In the genomic region with DNA sequence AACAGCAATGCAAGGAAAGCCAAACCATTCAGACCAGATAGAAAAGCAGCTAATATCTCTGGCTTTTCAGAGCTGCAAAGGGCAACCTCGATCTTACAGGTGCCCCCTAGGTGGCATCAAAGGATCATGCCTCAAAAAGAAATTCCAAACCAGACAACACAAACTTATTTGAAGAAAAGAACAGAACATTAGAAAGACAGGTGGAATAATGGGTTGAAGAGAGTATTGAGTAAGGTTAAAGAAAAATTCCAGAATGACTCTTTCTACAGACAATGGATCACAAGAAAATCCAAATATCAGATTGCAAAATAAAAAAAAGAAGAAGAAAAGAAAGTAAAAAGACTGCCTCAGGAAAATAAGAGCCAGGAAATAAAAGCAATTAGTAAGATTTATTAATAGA, we compare ENCODE assay signal across 8 cellular contexts.
A peak's percentile ranks its signal among the peaks of the same experiment; 100 is the strongest.
DNase-seq lines count a peak whose midpoint lies in the region; ATAC-seq and TF ChIP-seq lines count a peak whose summit lies in the region.

No MANE protein-coding gene starts in this region.

- no peak overlapping the region for H3K9ac ChIP-seq in DND-41 (ENCODE audit: low read depth, low read length)

- H4K20me1 ChIP-seq in DND-41 (ENCODE audit: insufficient read depth, low read length) = peaks cover 11% of the 10 kb centered on the region; the same call in 1 of the 2 replicates

- peak; percentile 58 for TF ChIP-seq CTCF in DND-41 (IDR thresholded peaks at IDR 0.05; ENCODE audit: borderline replicate concordance, extremely low read depth, low read length, poor library complexity, severe bottlenecking)
- TF ChIP-seq CTCF in brain microvascular endothelial cell (IDR thresholded peaks at IDR 0.05; ENCODE audit: low read depth, low read length, missing control alignments) = peak; percentile 25

- H3K9me3 Mint-ChIP-seq in memory B cell = no peaks in the 10 kb centered on the region

- ATAC-seq in DND-41 (ENCODE audit: insufficient read depth, low read depth) = no peak
- ATAC-seq in memory B cell (ENCODE audit: low read depth) = peak; percentile 56
- no peak for ATAC-seq in GM19463 (IDR thresholded peaks at IDR 0.05; ENCODE audit: unreplicated experiment)
- ATAC-seq in GM21825 (IDR thresholded peaks at IDR 0.05; ENCODE audit: unreplicated experiment) = no peak
- no peak for ATAC-seq in GM18498 (IDR thresholded peaks at IDR 0.05; ENCODE audit: unreplicated experiment)

- peaks cover 9% of the 10 kb centered on the region; the same call in 1 of the 2 replicates for H3K36me3 ChIP-seq in DND-41 (ENCODE audit: insufficient read depth, low read length)
- no peaks in the 10 kb centered on the region for H3K36me3 ChIP-seq in brain microvascular endothelial cell (replicated peaks)

- in situ Hi-C loops in brain microvascular endothelial cell (cut with HindIII; ENCODE audit: low pct_ligation_motif_present, low sequenced_read_pairs) = no loop called here

- H3K4me1 Mint-ChIP-seq in memory B cell = peaks cover 3% of the 10 kb centered on the region

- H3K27me3 Mint-ChIP-seq in memory B cell = no peaks in the 10 kb centered on the region

- no peak overlapping the region for H3K4me3 Mint-ChIP-seq in memory B cell

- H2AFZ ChIP-seq in DND-41 (ENCODE audit: low read depth, low read length) = no peak overlapping the region

- H3K9me3 ChIP-seq in DND-41 (ENCODE audit: insufficient read depth, low read length, severe bottlenecking) = no peaks in the 10 kb centered on the region

- H3K27ac Mint-ChIP-seq in memory B cell = peak overlapping the region; percentile 12

- no peaks in the 10 kb centered on the region for H3K79me2 ChIP-seq in DND-41 (ENCODE audit: insufficient read depth, low read length)

- no peak for DNase-seq in DND-41
- DNase-seq in LoVo (ENCODE audit: low spot score) = peak; percentile 44
- no peak for DNase-seq in brain microvascular endothelial cell
- peak in 1 of 2 donors; percentile 11 for DNase-seq in memory B cell (ENCODE audit: low spot score in 2 of 2)
- no peak for DNase-seq in NCI-H2029 treated with DMSO at 0.1 percent for 48 hours (lab: John Stamatoyannopoulos, UW)

- H3K27ac ChIP-seq in DND-41 (ENCODE audit: low read length) (no peak overlapping the region), brain microvascular endothelial cell (no peak overlapping the region)

- H3K4me3 ChIP-seq in DND-41 (ENCODE audit: low read depth in 1 of 2, low read length in 2 of 2) = no peak overlapping the region
- no peak overlapping the region for H3K4me3 ChIP-seq in brain microvascular endothelial cell (ENCODE audit: low read depth, low read length)

- H3K4me2 ChIP-seq in DND-41 (ENCODE audit: insufficient read depth, low read length) = no peak overlapping the region

- H3K36me3 Mint-ChIP-seq in memory B cell = peaks cover 5% of the 10 kb centered on the region

- peaks cover 16% of the 10 kb centered on the region for H3K4me1 ChIP-seq in DND-41 (ENCODE audit: insufficient read depth, low read length)

- H3K27me3 ChIP-seq in DND-41 (ENCODE audit: insufficient read depth, low read length, poor library complexity) (no peaks in the 10 kb centered on the region), brain microvascular endothelial cell (replicated peaks) (no peaks in the 10 kb centered on the region)
